1 cellular context compared by ENCODE assay signal in genomic region chr19:19320362-19321142, GRCh38.
A peak's percentile ranks its signal among the peaks of the same experiment; 100 is the strongest.
TF ChIP-seq lines count a peak whose summit lies in the region.

Gene MAU2 (plus strand): TSS chr19:19320829. CDS start chr19:19320860, 31 bp downstream.
A gene with protein sequence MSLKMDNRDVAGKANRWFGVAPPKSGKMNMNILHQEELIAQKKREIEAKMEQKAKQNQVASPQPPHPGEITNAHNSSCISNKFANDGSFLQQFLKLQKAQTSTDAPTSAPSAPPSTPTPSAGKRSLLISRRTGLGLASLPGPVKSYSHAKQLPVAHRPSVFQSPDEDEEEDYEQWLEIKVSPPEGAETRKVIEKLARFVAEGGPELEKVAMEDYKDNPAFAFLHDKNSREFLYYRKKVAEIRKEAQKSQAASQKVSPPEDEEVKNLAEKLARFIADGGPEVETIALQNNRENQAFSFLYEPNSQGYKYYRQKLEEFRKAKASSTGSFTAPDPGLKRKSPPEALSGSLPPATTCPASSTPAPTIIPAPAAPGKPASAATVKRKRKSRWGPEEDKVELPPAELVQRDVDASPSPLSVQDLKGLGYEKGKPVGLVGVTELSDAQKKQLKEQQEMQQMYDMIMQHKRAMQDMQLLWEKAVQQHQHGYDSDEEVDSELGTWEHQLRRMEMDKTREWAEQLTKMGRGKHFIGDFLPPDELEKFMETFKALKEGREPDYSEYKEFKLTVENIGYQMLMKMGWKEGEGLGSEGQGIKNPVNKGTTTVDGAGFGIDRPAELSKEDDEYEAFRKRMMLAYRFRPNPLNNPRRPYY (minus strand): TSS chr19:19320509. CDS start chr19:19320496, 13 bp downstream.

TF ChIP-seq in HepG2, 621 proteins besides CTCF, POLR2A, EP300 and RAD21 (continued from another document and continues in another):
- TF ChIP-seq NFIC (IDR thresholded peaks at IDR 0.05; ENCODE audit: low read length) = no peak
- no peak for TF ChIP-seq ZNF513 (CRISPR knock-in tag; conservative IDR thresholded peaks at IDR 0.05)
- TF ChIP-seq ZSCAN31 (CRISPR knock-in tag; IDR thresholded peaks at IDR 0.05; ENCODE audit: low read depth) = peak; percentile 65; the same call in 1 of the 2 replicates
- peak; percentile 85; the same call in 1 of the 2 replicates for TF ChIP-seq ZNF253 (CRISPR knock-in tag; IDR thresholded peaks at IDR 0.05; ENCODE audit: borderline replicate concordance)
- TF ChIP-seq, protein P1, sequence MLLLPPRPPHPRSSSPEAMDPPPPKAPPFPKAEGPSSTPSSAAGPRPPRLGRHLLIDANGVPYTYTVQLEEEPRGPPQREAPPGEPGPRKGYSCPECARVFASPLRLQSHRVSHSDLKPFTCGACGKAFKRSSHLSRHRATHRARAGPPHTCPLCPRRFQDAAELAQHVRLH (CRISPR knock-in tag; IDR thresholded peaks at IDR 0.05; ENCODE audit: borderline replicate concordance, low read depth) = no peak
- TF ChIP-seq FOXM1 (CRISPR knock-in tag; IDR thresholded peaks at IDR 0.05) = no peak
- TF ChIP-seq NAIF1 (CRISPR knock-in tag; IDR thresholded peaks at IDR 0.05; ENCODE audit: borderline replicate concordance) = no peak; the same call in 1 of the 2 replicates
- TF ChIP-seq EEA1 (CRISPR knock-in tag; IDR thresholded peaks at IDR 0.05; ENCODE audit: borderline replicate concordance) = no peak
- no peak for TF ChIP-seq ZNF724P (CRISPR knock-in tag; IDR thresholded peaks at IDR 0.05; ENCODE audit: borderline replicate concordance)
- no peak for TF ChIP-seq GATA4 (IDR thresholded peaks at IDR 0.05; ENCODE audit: borderline replicate concordance, low read depth)
- TF ChIP-seq ZNF446 (CRISPR knock-in tag; IDR thresholded peaks at IDR 0.05) = peak; percentile 77
- TF ChIP-seq GATAD2A (CRISPR knock-in tag; IDR thresholded peaks at IDR 0.05) = no peak
- peak; percentile 70; the same call in 1 of the 2 replicates for TF ChIP-seq NFRKB (IDR thresholded peaks at IDR 0.05)
- peak; percentile 5; the same call in 1 of the 2 replicates for TF ChIP-seq HNF4G (IDR thresholded peaks at IDR 0.05; ENCODE audit: borderline replicate concordance, low read depth, low read length)
- 0 out of 2 replicates have a peak, but pooled peaks have one; percentile 27 for TF ChIP-seq HNF4G (CRISPR knock-in tag; IDR thresholded peaks at IDR 0.05; ENCODE audit: borderline replicate concordance, low read depth)
- TF ChIP-seq PAX8 (CRISPR knock-in tag; IDR thresholded peaks at IDR 0.05; ENCODE audit: borderline replicate concordance) = no peak; the same call in 1 of the 2 replicates
- no peak for TF ChIP-seq ATM (IDR thresholded peaks at IDR 0.05; ENCODE audit: borderline replicate concordance)
- TF ChIP-seq PITX1 (CRISPR knock-in tag; IDR thresholded peaks at IDR 0.05) = 0 out of 2 replicates have a peak, but pooled peaks have one; percentile 18
- TF ChIP-seq RARA (CRISPR knock-in tag; IDR thresholded peaks at IDR 0.05) = no peak
- TF ChIP-seq ZNF589 (CRISPR knock-in tag; conservative IDR thresholded peaks at IDR 0.05) = 0 out of 2 replicates have a peak, but pooled peaks have one; percentile 34
- TF ChIP-seq ZFY (CRISPR knock-in tag; IDR thresholded peaks at IDR 0.05) = peak; percentile 98
- TF ChIP-seq RAD51 (IDR thresholded peaks at IDR 0.05; ENCODE audit: borderline replicate concordance) = no peak
- no peak for TF ChIP-seq CERS6 (CRISPR knock-in tag; IDR thresholded peaks at IDR 0.05)
- no peak for TF ChIP-seq ZFP37 (CRISPR knock-in tag; IDR thresholded peaks at IDR 0.05; ENCODE audit: borderline replicate concordance)
- TF ChIP-seq, protein P2, sequence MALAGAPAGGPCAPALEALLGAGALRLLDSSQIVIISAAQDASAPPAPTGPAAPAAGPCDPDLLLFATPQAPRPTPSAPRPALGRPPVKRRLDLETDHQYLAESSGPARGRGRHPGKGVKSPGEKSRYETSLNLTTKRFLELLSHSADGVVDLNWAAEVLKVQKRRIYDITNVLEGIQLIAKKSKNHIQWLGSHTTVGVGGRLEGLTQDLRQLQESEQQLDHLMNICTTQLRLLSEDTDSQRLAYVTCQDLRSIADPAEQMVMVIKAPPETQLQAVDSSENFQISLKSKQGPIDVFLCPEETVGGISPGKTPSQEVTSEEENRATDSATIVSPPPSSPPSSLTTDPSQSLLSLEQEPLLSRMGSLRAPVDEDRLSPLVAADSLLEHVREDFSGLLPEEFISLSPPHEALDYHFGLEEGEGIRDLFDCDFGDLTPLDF (CRISPR knock-in tag; IDR thresholded peaks at IDR 0.05) = no peak
- TF ChIP-seq ZNF576 (CRISPR knock-in tag; IDR thresholded peaks at IDR 0.05) = no peak
- no peak for TF ChIP-seq ZNF496 (CRISPR knock-in tag; IDR thresholded peaks at IDR 0.05; ENCODE audit: insufficient replicate concordance)
- no peak for TF ChIP-seq U2AF1 (optimal IDR thresholded peaks at IDR 0.05; ENCODE audit: low read depth, low read length)
- TF ChIP-seq NR0B2 (CRISPR knock-in tag; IDR thresholded peaks at IDR 0.05) = no peak
- TF ChIP-seq ZNF878 (CRISPR knock-in tag; IDR thresholded peaks at IDR 0.05) = no peak
- TF ChIP-seq NR2F1 (CRISPR knock-in tag; IDR thresholded peaks at IDR 0.05) = no peak
- no peak for TF ChIP-seq NFE2 (CRISPR knock-in tag; IDR thresholded peaks at IDR 0.05)
- peak; percentile 39; the same call in 1 of the 2 replicates for TF ChIP-seq KDM2A (CRISPR knock-in tag; IDR thresholded peaks at IDR 0.05; ENCODE audit: borderline replicate concordance, low read depth)
- TF ChIP-seq RXRB (CRISPR knock-in tag; IDR thresholded peaks at IDR 0.05; ENCODE audit: borderline replicate concordance) = no peak; the same call in 1 of the 2 replicates
- peak; percentile 37; the same call in 1 of the 2 replicates for TF ChIP-seq MEF2D (CRISPR knock-in tag; IDR thresholded peaks at IDR 0.05)
- 0 out of 2 replicates have a peak, but pooled peaks have one; percentile 43 for TF ChIP-seq RFXANK (CRISPR knock-in tag; IDR thresholded peaks at IDR 0.05)
- TF ChIP-seq ZNF251 (CRISPR knock-in tag; IDR thresholded peaks at IDR 0.05) = no peak
- no peak; the same call in 1 of the 2 replicates for TF ChIP-seq ZNF614 (CRISPR knock-in tag; IDR thresholded peaks at IDR 0.05; ENCODE audit: borderline replicate concordance)
- TF ChIP-seq ZNF841 (CRISPR knock-in tag; IDR thresholded peaks at IDR 0.05; ENCODE audit: borderline replicate concordance) = no peak
- no peak for TF ChIP-seq ZNF337 (CRISPR knock-in tag; IDR thresholded peaks at IDR 0.05; ENCODE audit: borderline replicate concordance, low read depth)
- no peak for TF ChIP-seq NONO (IDR thresholded peaks at IDR 0.05)
- TF ChIP-seq NONO (CRISPR knock-in tag; conservative IDR thresholded peaks at IDR 0.05) = peak; percentile 78; the same call in 1 of the 2 replicates
- no peak for TF ChIP-seq MAZ (IDR thresholded peaks at IDR 0.05; ENCODE audit: borderline replicate concordance, low read depth, low read length)
- peak; percentile 49; the same call in 1 of the 2 replicates for TF ChIP-seq MAZ (CRISPR knock-in tag; IDR thresholded peaks at IDR 0.05; ENCODE audit: low read depth)
- peak; percentile 95 for TF ChIP-seq ELF1 (CRISPR knock-in tag; IDR thresholded peaks at IDR 0.05)
- TF ChIP-seq, protein P3, sequence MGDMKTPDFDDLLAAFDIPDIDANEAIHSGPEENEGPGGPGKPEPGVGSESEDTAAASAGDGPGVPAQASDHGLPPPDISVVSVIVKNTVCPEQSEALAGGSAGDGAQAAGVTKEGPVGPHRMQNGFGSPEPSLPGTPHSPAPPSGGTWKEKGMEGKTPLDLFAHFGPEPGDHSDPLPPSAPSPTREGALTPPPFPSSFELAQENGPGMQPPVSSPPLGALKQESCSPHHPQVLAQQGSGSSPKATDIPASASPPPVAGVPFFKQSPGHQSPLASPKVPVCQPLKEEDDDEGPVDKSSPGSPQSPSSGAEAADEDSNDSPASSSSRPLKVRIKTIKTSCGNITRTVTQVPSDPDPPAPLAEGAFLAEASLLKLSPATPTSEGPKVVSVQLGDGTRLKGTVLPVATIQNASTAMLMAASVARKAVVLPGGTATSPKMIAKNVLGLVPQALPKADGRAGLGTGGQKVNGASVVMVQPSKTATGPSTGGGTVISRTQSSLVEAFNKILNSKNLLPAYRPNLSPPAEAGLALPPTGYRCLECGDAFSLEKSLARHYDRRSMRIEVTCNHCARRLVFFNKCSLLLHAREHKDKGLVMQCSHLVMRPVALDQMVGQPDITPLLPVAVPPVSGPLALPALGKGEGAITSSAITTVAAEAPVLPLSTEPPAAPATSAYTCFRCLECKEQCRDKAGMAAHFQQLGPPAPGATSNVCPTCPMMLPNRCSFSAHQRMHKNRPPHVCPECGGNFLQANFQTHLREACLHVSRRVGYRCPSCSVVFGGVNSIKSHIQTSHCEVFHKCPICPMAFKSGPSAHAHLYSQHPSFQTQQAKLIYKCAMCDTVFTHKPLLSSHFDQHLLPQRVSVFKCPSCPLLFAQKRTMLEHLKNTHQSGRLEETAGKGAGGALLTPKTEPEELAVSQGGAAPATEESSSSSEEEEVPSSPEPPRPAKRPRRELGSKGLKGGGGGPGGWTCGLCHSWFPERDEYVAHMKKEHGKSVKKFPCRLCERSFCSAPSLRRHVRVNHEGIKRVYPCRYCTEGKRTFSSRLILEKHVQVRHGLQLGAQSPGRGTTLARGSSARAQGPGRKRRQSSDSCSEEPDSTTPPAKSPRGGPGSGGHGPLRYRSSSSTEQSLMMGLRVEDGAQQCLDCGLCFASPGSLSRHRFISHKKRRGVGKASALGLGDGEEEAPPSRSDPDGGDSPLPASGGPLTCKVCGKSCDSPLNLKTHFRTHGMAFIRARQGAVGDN (CRISPR knock-in tag; IDR thresholded peaks at IDR 0.05) = peak; percentile 74
- TF ChIP-seq ZNF746 (CRISPR knock-in tag; IDR thresholded peaks at IDR 0.05) = peak; percentile 27; the same call in 1 of the 2 replicates
- TF ChIP-seq, protein P4, sequence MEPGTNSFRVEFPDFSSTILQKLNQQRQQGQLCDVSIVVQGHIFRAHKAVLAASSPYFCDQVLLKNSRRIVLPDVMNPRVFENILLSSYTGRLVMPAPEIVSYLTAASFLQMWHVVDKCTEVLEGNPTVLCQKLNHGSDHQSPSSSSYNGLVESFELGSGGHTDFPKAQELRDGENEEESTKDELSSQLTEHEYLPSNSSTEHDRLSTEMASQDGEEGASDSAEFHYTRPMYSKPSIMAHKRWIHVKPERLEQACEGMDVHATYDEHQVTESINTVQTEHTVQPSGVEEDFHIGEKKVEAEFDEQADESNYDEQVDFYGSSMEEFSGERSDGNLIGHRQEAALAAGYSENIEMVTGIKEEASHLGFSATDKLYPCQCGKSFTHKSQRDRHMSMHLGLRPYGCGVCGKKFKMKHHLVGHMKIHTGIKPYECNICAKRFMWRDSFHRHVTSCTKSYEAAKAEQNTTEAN (CRISPR knock-in tag; conservative IDR thresholded peaks at IDR 0.05) = 0 out of 2 replicates have a peak, but pooled peaks have one; percentile 8
- no peak; the same call in 1 of the 2 replicates for TF ChIP-seq ZBTB14 (CRISPR knock-in tag; IDR thresholded peaks at IDR 0.05)
- TF ChIP-seq ZNF430 (CRISPR knock-in tag; IDR thresholded peaks at IDR 0.05) = peak; percentile 79; the same call in 1 of the 2 replicates
- TF ChIP-seq, protein P5, sequence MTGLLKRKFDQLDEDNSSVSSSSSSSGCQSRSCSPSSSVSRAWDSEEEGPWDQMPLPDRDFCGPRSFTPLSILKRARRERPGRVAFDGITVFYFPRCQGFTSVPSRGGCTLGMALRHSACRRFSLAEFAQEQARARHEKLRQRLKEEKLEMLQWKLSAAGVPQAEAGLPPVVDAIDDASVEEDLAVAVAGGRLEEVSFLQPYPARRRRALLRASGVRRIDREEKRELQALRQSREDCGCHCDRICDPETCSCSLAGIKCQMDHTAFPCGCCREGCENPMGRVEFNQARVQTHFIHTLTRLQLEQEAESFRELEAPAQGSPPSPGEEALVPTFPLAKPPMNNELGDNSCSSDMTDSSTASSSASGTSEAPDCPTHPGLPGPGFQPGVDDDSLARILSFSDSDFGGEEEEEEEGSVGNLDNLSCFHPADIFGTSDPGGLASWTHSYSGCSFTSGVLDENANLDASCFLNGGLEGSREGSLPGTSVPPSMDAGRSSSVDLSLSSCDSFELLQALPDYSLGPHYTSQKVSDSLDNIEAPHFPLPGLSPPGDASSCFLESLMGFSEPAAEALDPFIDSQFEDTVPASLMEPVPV (CRISPR knock-in tag; IDR thresholded peaks at IDR 0.05) = no peak
- TF ChIP-seq JARID2 (CRISPR knock-in tag; IDR thresholded peaks at IDR 0.05; ENCODE audit: insufficient replicate concordance) = no peak
- TF ChIP-seq RFX1 (IDR thresholded peaks at IDR 0.05) = no peak
- TF ChIP-seq POLR2AphosphoS5 (IDR thresholded peaks at IDR 0.05; ENCODE audit: low read depth, low read length) = peak; percentile 89
- no peak for TF ChIP-seq PRPF4 (IDR thresholded peaks at IDR 0.05; ENCODE audit: low read depth, low read length, poor library complexity, severe bottlenecking)
